ENCODE assay signal across 25 cellular contexts in genomic region chr12:123225443-123225842, GRCh38. TPM values are rescaled to one million over a fixed set of nuclear protein-coding genes. Genes with fewer than 3 reads are reported as not detected.
DNase-seq lines count a peak whose midpoint lies in the region; ATAC-seq lines count a peak whose summit lies in the region.
"Had no signal": no experiment of that assay in that cellular context is flagged by ENCODE, and none has a peak within 500 bp of the region (broad histone marks: within the 10 kb centered on the region; RNA-seq: fewer than 3 reads in every experiment).

No MANE protein-coding gene starts in this region.

- intact Hi-C loops in dendritic cell treated with granulocyte-macrophage colony-stimulating factor and Interleukin-4, amounts not matched to agents 40 ng/mL and 50 ng/mL, for 4 days (cut with micrococcal nuclease), result no loop called here

- peaks cover 51% of the 10 kb centered on the region for H3K36me3 Mint-ChIP-seq in T-helper 2 cell treated with Interferon-gamma antibody and Interleukin-4, amounts not matched to agents 5 μg/mL and 100 μg/mL, for 36 hours (ENCODE audit: low read depth)
- H3K36me3 Mint-ChIP-seq in activated naive CD4-positive, alpha-beta T cell treated with anti-CD3 and anti-CD28 coated beads, Interleukin-2, amount 10 ng/mL, durations not matched to agents 7 days and 5 days, result peaks cover 37% of the 10 kb centered on the region
- H3K36me3 Mint-ChIP-seq in T-cell, result peaks cover 10% of the 10 kb centered on the region
- peaks cover 33% of the 10 kb centered on the region for H3K36me3 Mint-ChIP-seq in dendritic cell treated with granulocyte-macrophage colony-stimulating factor and Interleukin-4, amounts not matched to agents 40 ng/mL and 50 ng/mL, for 4 days (ENCODE audit: low read depth)

- ATAC-seq in T-cell (replicated peaks in 1 of 4), result no peak
- ATAC-seq: GM23338, PC-3 had no signal

- POLR2A ChIA-PET in T-cell (lab: Charles Lee), result interaction anchor here in 1 of 2 donors (0.6 to 0.7 kb wide), 2 partner anchors 10 to 89 kb away, joined by 4 read pairs; no protein-coding TSS in a partner anchor

- H3K9me3 Mint-ChIP-seq in T-helper 2 cell treated with Interferon-gamma antibody and Interleukin-4, amounts not matched to agents 5 μg/mL and 100 μg/mL, for 36 hours, result no peaks in the 10 kb centered on the region
- H3K9me3 Mint-ChIP-seq in activated naive CD4-positive, alpha-beta T cell treated with anti-CD3 and anti-CD28 coated beads, Interleukin-2, amount 10 ng/mL, durations not matched to agents 7 days and 5 days, result no peaks in the 10 kb centered on the region
- no peaks in the 10 kb centered on the region for H3K9me3 Mint-ChIP-seq in T-cell
- no peaks in the 10 kb centered on the region for H3K9me3 Mint-ChIP-seq in dendritic cell treated with granulocyte-macrophage colony-stimulating factor and Interleukin-4, amounts not matched to agents 40 ng/mL and 50 ng/mL, for 4 days
- H3K9me3 Mint-ChIP-seq: CD4-positive, CD25-positive, alpha-beta regulatory T cell; GM23338; HFFc6 had no signal

- no peaks in the 10 kb centered on the region for H3K27me3 Mint-ChIP-seq in T-helper 2 cell treated with Interferon-gamma antibody and Interleukin-4, amounts not matched to agents 5 μg/mL and 100 μg/mL, for 36 hours (ENCODE audit: low read depth)
- H3K27me3 Mint-ChIP-seq in activated naive CD4-positive, alpha-beta T cell treated with anti-CD3 and anti-CD28 coated beads, Interleukin-2, amount 10 ng/mL, durations not matched to agents 7 days and 5 days, result no peaks in the 10 kb centered on the region
- no peaks in the 10 kb centered on the region for H3K27me3 Mint-ChIP-seq in T-cell
- H3K27me3 Mint-ChIP-seq in dendritic cell treated with granulocyte-macrophage colony-stimulating factor and Interleukin-4, amounts not matched to agents 40 ng/mL and 50 ng/mL, for 4 days, result no peaks in the 10 kb centered on the region
- H3K27me3 Mint-ChIP-seq: CD4-positive, CD25-positive, alpha-beta regulatory T cell had no signal

- H3K4me1 Mint-ChIP-seq in T-helper 2 cell treated with Interferon-gamma antibody and Interleukin-4, amounts not matched to agents 5 μg/mL and 100 μg/mL, for 36 hours (ENCODE audit: low read depth), result peaks cover 39% of the 10 kb centered on the region
- peaks cover 69% of the 10 kb centered on the region for H3K4me1 Mint-ChIP-seq in activated naive CD4-positive, alpha-beta T cell treated with anti-CD3 and anti-CD28 coated beads, Interleukin-2, amount 10 ng/mL, durations not matched to agents 7 days and 5 days
- peaks cover 56 to 66% (median 56%) of the 10 kb centered on the region in 3 donors for H3K4me1 Mint-ChIP-seq in T-cell
- peaks cover 13% of the 10 kb centered on the region for H3K4me1 Mint-ChIP-seq in dendritic cell treated with granulocyte-macrophage colony-stimulating factor and Interleukin-4, amounts not matched to agents 40 ng/mL and 50 ng/mL, for 4 days (ENCODE audit: low read depth)
- H3K4me1 Mint-ChIP-seq: GM23338 had no signal

- H3K27ac Mint-ChIP-seq in T-helper 2 cell treated with Interferon-gamma antibody and Interleukin-4, amounts not matched to agents 5 μg/mL and 100 μg/mL, for 36 hours, result peak overlapping the region; percentile 55
- peak overlapping the region; percentile 45 for H3K27ac Mint-ChIP-seq in activated naive CD4-positive, alpha-beta T cell treated with anti-CD3 and anti-CD28 coated beads, Interleukin-2, amount 10 ng/mL, durations not matched to agents 7 days and 5 days
- H3K27ac Mint-ChIP-seq in T-cell, result peak overlapping the region; percentile 68 to 70
- peak overlapping the region; percentile 55 for H3K27ac Mint-ChIP-seq in dendritic cell treated with granulocyte-macrophage colony-stimulating factor and Interleukin-4, amounts not matched to agents 40 ng/mL and 50 ng/mL, for 4 days
- H3K27ac Mint-ChIP-seq: GM23338, HFFc6 had no signal

- no peak overlapping the region for H3K4me3 Mint-ChIP-seq in T-helper 2 cell treated with Interferon-gamma antibody and Interleukin-4, amounts not matched to agents 5 μg/mL and 100 μg/mL, for 36 hours
- no peak overlapping the region for H3K4me3 Mint-ChIP-seq in activated naive CD4-positive, alpha-beta T cell treated with anti-CD3 and anti-CD28 coated beads, Interleukin-2, amount 10 ng/mL, durations not matched to agents 7 days and 5 days
- H3K4me3 Mint-ChIP-seq in T-cell, result no peak overlapping the region
- H3K4me3 Mint-ChIP-seq in dendritic cell treated with granulocyte-macrophage colony-stimulating factor and Interleukin-4, amounts not matched to agents 40 ng/mL and 50 ng/mL, for 4 days, result no peak overlapping the region
- H3K4me3 Mint-ChIP-seq: GM23338, HFFc6 had no signal

- CTCF ChIA-PET in activated naive CD4-positive, alpha-beta T cell treated with anti-CD3 and anti-CD28 coated beads, Interleukin-2, amount 10 ng/mL, durations not matched to agents 7 days and 5 days (lab: Charles Lee), result interaction anchor here (0.7 to 7.8 kb wide), 2 partner anchors 13 to 17 kb away, joined by 3 to 52 read pairs; no protein-coding TSS in a partner anchor
- CTCF ChIA-PET in T-cell (lab: Charles Lee), result interaction anchor here in 1 of 2 donors (1.1 kb wide), 2 partner anchors 13 to 14 kb away, joined by 3 to 4 read pairs; no protein-coding TSS in a partner anchor

- no peak for DNase-seq in T-helper 2 cell treated with Interferon-gamma antibody and Interleukin-4, amounts not matched to agents 5 μg/mL and 100 μg/mL, for 36 hours (ENCODE audit: low spot score)
- DNase-seq in T-helper 2 cell (no peak), T-cell (no peak), middle frontal gyrus (ENCODE audit: extremely low spot score, low spot score) (no peak), Ammon's horn (ENCODE audit: low spot score) (no peak)
- no peak for DNase-seq in activated naive CD4-positive, alpha-beta T cell treated with anti-CD3 and anti-CD28 coated beads, Interleukin-2, amount 10 ng/mL, durations not matched to agents 7 days and 5 days
- no peak for DNase-seq in activated naive CD4-positive, alpha-beta T cell treated with anti-CD3 and anti-CD28 coated beads, Interleukin-2, amount 50 U/mL, for 16 hours
- DNase-seq: 8988T; ACHN; CD4-positive, CD25-positive, alpha-beta regulatory T cell; COR-L47; DMS53; HFFc6; IMR-90; NCI-H1048; NCI-H1417; NCI-H1694; NCI-H2029 treated with DMSO at 0.1 percent for 48 hours; NCI-H446 treated with DMSO at 0.1 percent for 48 hours; NCI-H526; NCI-H82; NK-92 treated with Interleukin-12 subunit alpha and Interleukin-12 subunit beta, amount 100 ng/mL, for 24 hours; PC-3 had no signal

RNA-seq across cellular contexts. Expression of gene MPHOSPH9, which starts 7.5 kb away (rescaled TPM):
- total RNA-seq in T-cell, result 100 to 1,000 TPM in 1 of 5 donors, 10 to 100 TPM in 4; 48.5 to 105 (median 56.3) TPM

RNA-seq across cellular contexts. Expression of gene MTRFR, which starts 7.8 kb away (rescaled TPM):
- 10 to 100 TPM; 33.7 to 49.7 (median 42.4) TPM for total RNA-seq in T-cell

RNA-seq across cellular contexts. Expression of gene CDK2AP1, which starts 46.2 kb away (rescaled TPM):
- total RNA-seq in T-cell, result 10 to 100 TPM in 1 of 5 donors, 1 to 10 TPM in 4; 3.5 to 10.8 (median 8.5) TPM
